Comparison of ENCODE assay signal across 13 cellular contexts in genomic region chr7:75028299-75028698, GRCh38. TPM values are rescaled to one million over a fixed set of nuclear protein-coding genes. Genes with fewer than 3 reads are reported as not detected.
DNase-seq lines count a peak whose midpoint lies in the region; ATAC-seq and TF ChIP-seq lines count a peak whose summit lies in the region.
"Had no signal": no experiment of that assay in that cellular context is flagged by ENCODE, and none has a peak within 500 bp of the region (broad histone marks: within the 10 kb centered on the region; RNA-seq: fewer than 3 reads in every experiment).

No MANE protein-coding gene starts in this region.

- H4K20me1 ChIP-seq in BLaER1 (no peaks in the 10 kb centered on the region), osteoblast (ENCODE audit: insufficient read depth, low read length) (no peaks in the 10 kb centered on the region)

- 0 out of 2 replicates have a peak overlapping the region, but pooled peaks have one; percentile 6 for H3K27ac ChIP-seq in BLaER1
- H3K27ac ChIP-seq in left lung: no peak overlapping the region
- H3K27ac ChIP-seq in osteoblast (ENCODE audit: low read depth, low read length): no peak overlapping the region
- H3K27ac ChIP-seq: C4-2B had no signal

- H3K36me3 ChIP-seq in BLaER1: peaks cover 85% of the 10 kb centered on the region
- peaks cover 2% of the 10 kb centered on the region; the same call in 1 of the 2 replicates for H3K36me3 ChIP-seq in H7 (replicated peaks; ENCODE audit: control insufficient read depth, insufficient read depth, low read length)
- H3K36me3 ChIP-seq in left lung: peaks cover 0 to 10% of the 10 kb centered on the region in 2 donors
- no peaks in the 10 kb centered on the region for H3K36me3 ChIP-seq in osteoblast (ENCODE audit: insufficient read depth, low read length)

- ATAC-seq in left lung (peak; percentile 67), HG03354 (IDR thresholded peaks at IDR 0.05; ENCODE audit: poor library complexity, severe bottlenecking, unreplicated experiment) (no peak), GM21619 (IDR thresholded peaks at IDR 0.05; ENCODE audit: unreplicated experiment) (no peak)
- ATAC-seq: CD8-positive, alpha-beta T cell had no signal

- TF ChIP-seq CTCF in left lung (IDR thresholded peaks at IDR 0.05) (no peak), osteoblast (IDR thresholded peaks at IDR 0.05; ENCODE audit: extremely low read depth, low read depth, low read length) (no peak)

- no peak overlapping the region for H3K4me3 ChIP-seq in BLaER1
- H3K4me3 ChIP-seq in H7 (ENCODE audit: insufficient read depth, low read depth, low read length): no peak overlapping the region
- H3K4me3 ChIP-seq in left lung: no peak overlapping the region
- no peak overlapping the region for H3K4me3 ChIP-seq in osteoblast (ENCODE audit: insufficient read depth, low read length)

- peaks cover 28% of the 10 kb centered on the region for H3K9me3 ChIP-seq in BLaER1
- no peaks in the 10 kb centered on the region for H3K9me3 ChIP-seq in left lung
- H3K9me3 ChIP-seq in osteoblast (ENCODE audit: low read depth, low read length): no peaks in the 10 kb centered on the region

- no peak overlapping the region for H3K9ac ChIP-seq in BLaER1

- no peak overlapping the region for H2AFZ ChIP-seq in osteoblast (ENCODE audit: low read length)

- no peak overlapping the region for H3K4me2 ChIP-seq in BLaER1
- H3K4me2 ChIP-seq in osteoblast (ENCODE audit: insufficient read depth, low read length): no peak overlapping the region

- H3K27me3 ChIP-seq in BLaER1: no peaks in the 10 kb centered on the region
- no peaks in the 10 kb centered on the region for H3K27me3 ChIP-seq in H7 (ENCODE audit: control insufficient read depth, insufficient read depth, low read length)
- H3K27me3 ChIP-seq in left lung: no peaks in the 10 kb centered on the region
- no peaks in the 10 kb centered on the region for H3K27me3 ChIP-seq in osteoblast (ENCODE audit: insufficient read depth, low read length)

- H3K4me1 ChIP-seq in BLaER1 (peaks cover 24% of the 10 kb centered on the region), left lung (no peaks in the 10 kb centered on the region), osteoblast (ENCODE audit: insufficient read depth, low read length) (no peaks in the 10 kb centered on the region)

- DNase-seq in H7: peak; percentile 31
- no peak for DNase-seq in left lung
- peak; percentile 69 for DNase-seq in osteoblast (ENCODE audit: insufficient read length, low spot score, missing footprints)
- DNase-seq in AG08396 (ENCODE audit: low spot score): no peak
- DNase-seq: ACHN; CD8-positive, alpha-beta T cell; COR-L47; DND-41; GDM1 had no signal

- intact Hi-C loops in left lung (cut with DNase I): no loop called here

- H3K79me2 ChIP-seq in osteoblast (ENCODE audit: insufficient read depth, low read length): no peaks in the 10 kb centered on the region

RNA-seq across cellular contexts. Expression of gene RCC1L, which starts 45.3 kb away (rescaled TPM):
- 83.9 and 93.9 TPM in 2 replicates for total RNA-seq in H7 (2014; rRNA removed; shearing (Covaris generic))
- 10 to 100 TPM; 37.8 to 39.1 TPM for total RNA-seq in left lung
- total RNA-seq in osteoblast: 42.7 and 46.0 TPM in 2 replicates

Comparison
In these comparisons a context has a peak if more than half of its experiments do, and no peak if none do; other contexts are left out.
1. DNase-seq: peak in H7 (single experiment) and osteoblast (single experiment); none in left lung (0 of 2) and AG08396 (single experiment).